Comparison of ENCODE assay signal across 15 cellular contexts in the genomic region with DNA sequence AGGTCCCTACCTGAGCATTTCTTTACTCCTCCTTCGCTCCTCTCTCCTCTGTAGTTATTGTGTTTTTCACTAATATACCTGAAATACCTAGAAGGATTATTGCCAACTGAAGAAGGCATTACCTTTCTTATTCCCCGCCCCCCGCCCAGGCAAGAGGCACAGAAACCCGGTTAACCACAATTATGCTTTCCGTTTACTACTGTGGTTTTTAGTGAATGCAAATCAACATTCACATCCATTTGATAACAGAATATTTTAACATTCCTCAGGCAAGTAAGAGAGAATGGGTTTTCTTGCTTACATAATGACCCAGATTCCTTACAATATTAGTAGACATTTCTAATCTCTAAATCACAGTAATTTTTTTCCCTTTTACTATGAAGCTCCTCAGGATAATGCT.
A peak's percentile ranks its signal among the peaks of the same experiment; 100 is the strongest.
DNase-seq lines count a peak whose midpoint lies in the region; ATAC-seq and TF ChIP-seq lines count a peak whose summit lies in the region.
"Had no signal": no experiment of that assay in that cellular context is flagged by ENCODE, and none has a peak within 500 bp of the region (broad histone marks: within the 10 kb centered on the region; RNA-seq: fewer than 3 reads in every experiment).

No MANE protein-coding gene starts in this region.

- POLR2A ChIA-PET in activated naive CD8-positive, alpha-beta T cell treated with anti-CD3 and anti-CD28 coated beads, Interleukin-2, amount 10 ng/mL, durations not matched to agents 7 days and 5 days (lab: Charles Lee): no interaction called here

- H3K36me3 Mint-ChIP-seq in activated CD4-positive, alpha-beta T cell treated with anti-CD3 and anti-CD28 coated beads, Interleukin-2, amount 10 ng/mL, durations not matched to agents 24 days and 14 days (ENCODE audit: low read depth): peaks cover 8% of the 10 kb centered on the region
- H3K36me3 Mint-ChIP-seq in activated naive CD8-positive, alpha-beta T cell treated with anti-CD3 and anti-CD28 coated beads, Interleukin-2, amount 10 ng/mL, durations not matched to agents 7 days and 5 days: peaks cover 27% of the 10 kb centered on the region
- peaks cover 96% of the 10 kb centered on the region for H3K36me3 Mint-ChIP-seq in nephron progenitor cell (ENCODE audit: low read depth)
- H3K36me3 Mint-ChIP-seq: memory B cell had no signal

- peak overlapping the region; percentile 38 for H3K4me3 Mint-ChIP-seq in activated CD4-positive, alpha-beta T cell treated with anti-CD3 and anti-CD28 coated beads, Interleukin-2, amount 10 ng/mL, durations not matched to agents 24 days and 14 days
- peak overlapping the region; percentile 66 for H3K4me3 Mint-ChIP-seq in activated naive CD8-positive, alpha-beta T cell treated with anti-CD3 and anti-CD28 coated beads, Interleukin-2, amount 10 ng/mL, durations not matched to agents 7 days and 5 days
- H3K4me3 Mint-ChIP-seq in nephron progenitor cell: no peak overlapping the region
- H3K4me3 Mint-ChIP-seq: memory B cell had no signal

- no peak for DNase-seq in activated CD4-positive, alpha-beta T cell treated with anti-CD3 and anti-CD28 coated beads, Interleukin-2, amount 10 ng/mL, durations not matched to agents 24 days and 14 days
- no peak for DNase-seq in activated CD4-positive, alpha-beta T cell treated with anti-CD3 and anti-CD28 coated beads for 48 hours
- peak; percentile 50 to 61 for DNase-seq in NCI-H526 (lab: John Stamatoyannopoulos, UW)
- no peak for DNase-seq in activated naive CD8-positive, alpha-beta T cell treated with anti-CD3 and anti-CD28 coated beads, Interleukin-2, amount 10 ng/mL, durations not matched to agents 7 days and 5 days
- DNase-seq in nephron progenitor cell: no peak
- no peak for DNase-seq in NCI-H1105 (lab: John Stamatoyannopoulos, UW)
- no peak for DNase-seq in NCI-H2171 treated with DMSO at 0.1 percent for 48 hours (lab: John Stamatoyannopoulos, UW)
- DNase-seq in nucleus accumbens (lab: John Stamatoyannopoulos, UW): no peak
- DNase-seq: aorta, Kasumi-1, NCI-H187 treated with DMSO at 0.1 percent for 48 hours, NCI-H82, occipital lobe, SHP77 treated with DMSO at 0.1 percent for 48 hours had no signal

- H3K27me3 Mint-ChIP-seq in activated CD4-positive, alpha-beta T cell treated with anti-CD3 and anti-CD28 coated beads, Interleukin-2, amount 10 ng/mL, durations not matched to agents 24 days and 14 days: no peaks in the 10 kb centered on the region
- no peaks in the 10 kb centered on the region for H3K27me3 Mint-ChIP-seq in activated naive CD8-positive, alpha-beta T cell treated with anti-CD3 and anti-CD28 coated beads, Interleukin-2, amount 10 ng/mL, durations not matched to agents 7 days and 5 days
- no peaks in the 10 kb centered on the region for H3K27me3 Mint-ChIP-seq in nephron progenitor cell (ENCODE audit: low read depth, poor library complexity)
- H3K27me3 Mint-ChIP-seq: memory B cell had no signal

- intact Hi-C loops in activated CD4-positive, alpha-beta T cell treated with anti-CD3 and anti-CD28 coated beads, Interleukin-2, amount 10 ng/mL, durations not matched to agents 24 days and 14 days (cut with micrococcal nuclease): no loop called here

- no peak for TF ChIP-seq CTCF in nephron progenitor cell (IDR thresholded peaks at IDR 0.05)

- peaks cover 49% of the 10 kb centered on the region for H3K4me1 Mint-ChIP-seq in activated CD4-positive, alpha-beta T cell treated with anti-CD3 and anti-CD28 coated beads, Interleukin-2, amount 10 ng/mL, durations not matched to agents 24 days and 14 days
- H3K4me1 Mint-ChIP-seq in activated naive CD8-positive, alpha-beta T cell treated with anti-CD3 and anti-CD28 coated beads, Interleukin-2, amount 10 ng/mL, durations not matched to agents 7 days and 5 days: peaks cover 63% of the 10 kb centered on the region
- H3K4me1 Mint-ChIP-seq in nephron progenitor cell: peaks cover 18% of the 10 kb centered on the region
- H3K4me1 Mint-ChIP-seq: memory B cell had no signal

- H3K9me3 Mint-ChIP-seq in activated CD4-positive, alpha-beta T cell treated with anti-CD3 and anti-CD28 coated beads, Interleukin-2, amount 10 ng/mL, durations not matched to agents 24 days and 14 days: peaks cover 3% of the 10 kb centered on the region
- peaks cover 2% of the 10 kb centered on the region for H3K9me3 Mint-ChIP-seq in activated naive CD8-positive, alpha-beta T cell treated with anti-CD3 and anti-CD28 coated beads, Interleukin-2, amount 10 ng/mL, durations not matched to agents 7 days and 5 days
- H3K9me3 Mint-ChIP-seq in nephron progenitor cell: peaks cover 20% of the 10 kb centered on the region

- ATAC-seq in activated naive CD8-positive, alpha-beta T cell treated with anti-CD3 and anti-CD28 coated beads, Interleukin-2, amount 10 ng/mL, durations not matched to agents 7 days and 5 days (ENCODE audit: low read depth): no peak

- H3K27ac Mint-ChIP-seq in activated CD4-positive, alpha-beta T cell treated with anti-CD3 and anti-CD28 coated beads, Interleukin-2, amount 10 ng/mL, durations not matched to agents 24 days and 14 days: no peak overlapping the region
- H3K27ac Mint-ChIP-seq in activated naive CD8-positive, alpha-beta T cell treated with anti-CD3 and anti-CD28 coated beads, Interleukin-2, amount 10 ng/mL, durations not matched to agents 7 days and 5 days: peak overlapping the region; percentile 83
- peak overlapping the region; percentile 54 for H3K27ac Mint-ChIP-seq in nephron progenitor cell
- H3K27ac Mint-ChIP-seq: memory B cell had no signal

Comparison
In these comparisons a context has a peak if more than half of its experiments do, and no peak if none do; other contexts are left out.
1. DNase-seq: peak in NCI-H526 (2 of 2); none in activated CD4-positive, alpha-beta T cell treated with anti-CD3 and anti-CD28 coated beads, Interleukin-2, amount 10 ng/mL, durations not matched to agents 24 days and 14 days (single experiment), activated CD4-positive, alpha-beta T cell treated with anti-CD3 and anti-CD28 coated beads for 48 hours (single experiment), activated naive CD8-positive, alpha-beta T cell treated with anti-CD3 and anti-CD28 coated beads, Interleukin-2, amount 10 ng/mL, durations not matched to agents 7 days and 5 days (single experiment), nephron progenitor cell (single experiment), NCI-H1105 (single experiment), NCI-H2171 treated with DMSO at 0.1 percent for 48 hours (single experiment) and nucleus accumbens (0 of 56).